ENCODE assay signal across 21 cellular contexts in genomic region chr4:53784112-53784511, GRCh38.
A peak's percentile ranks its signal among the peaks of the same experiment; 100 is the strongest.
DNase-seq lines count a peak whose midpoint lies in the region; ATAC-seq, FAIRE-seq and TF ChIP-seq lines count a peak whose summit lies in the region.
"Had no signal": no experiment of that assay in that cellular context is flagged by ENCODE, and none has a peak within 500 bp of the region (broad histone marks: within the 10 kb centered on the region; RNA-seq: fewer than 3 reads in every experiment).

No MANE protein-coding gene starts in this region.

- H3K4me1 ChIP-seq in HEK293 (ENCODE audit: control insufficient read depth, insufficient read depth, low read length) (no peaks in the 10 kb centered on the region), K562 (replicated peaks in 1 of 2; ENCODE audit: control insufficient read depth in 2 of 2, insufficient read depth in 2 of 2, low read length in 2 of 2) (no peaks in the 10 kb centered on the region), mesenchymal stem cell (ENCODE audit: control insufficient read depth, insufficient read depth, low read depth, low read length) (peaks cover 5% of the 10 kb centered on the region), endodermal cell (ENCODE audit: control insufficient read depth, insufficient read depth, low read length) (no peaks in the 10 kb centered on the region)

- no peak overlapping the region for H2BK15ac ChIP-seq in mesenchymal stem cell (ENCODE audit: low read depth, poor library complexity, severe bottlenecking)

- no peaks in the 10 kb centered on the region for H3K9me3 Mint-ChIP-seq in endodermal cell
- H3K9me3 Mint-ChIP-seq: CD4-positive, alpha-beta T cell; CD8-positive, alpha-beta T cell had no signal

- H3K36me3 ChIP-seq in HEK293 (ENCODE audit: control insufficient read depth in 2 of 2, insufficient read depth in 1 of 2, low read length in 2 of 2) (no peaks in the 10 kb centered on the region), K562 (ENCODE audit: control insufficient read depth, insufficient read depth, low read length) (no peaks in the 10 kb centered on the region), mesenchymal stem cell (ENCODE audit: control insufficient read depth in 1 of 2, insufficient read depth in 2 of 2, low read depth in 1 of 2, low read length in 2 of 2) (no peaks in the 10 kb centered on the region), endodermal cell (ENCODE audit: control insufficient read depth, insufficient read depth, low read length) (no peaks in the 10 kb centered on the region)
- H3K36me3 ChIP-seq: BLaER1 treated with 17β-estradiol and CSF1 and Interleukin-3, amounts not matched to agents 10 nM and 100 nM had no signal

- no peak for TF ChIP-seq CTCF in HEK293 (tag by site-specific recombination; IDR thresholded peaks at IDR 0.05)
- TF ChIP-seq CTCF in K562 (IDR thresholded peaks at IDR 0.05 in 2 of 3, conservative IDR thresholded peaks at IDR 0.05 in 1 of 3; ENCODE audit: insufficient read depth in 2 of 3, low read depth in 1 of 3, low read length in 3 of 3), result no peak
- TF ChIP-seq CTCF in endodermal cell (conservative IDR thresholded peaks at IDR 0.05), result no peak

- POLR2A ChIA-PET in HEK293 (lab: Yijun Ruan, JAX), result no interaction called here
- POLR2A ChIA-PET in K562 (lab: Yijun Ruan, JAX), result no interaction called here

- peak overlapping the region in 1 of 2 experiments; percentile 15 for H2BK12ac ChIP-seq in mesenchymal stem cell (ENCODE audit: low read length in 2 of 2)

- no peak for DNase-seq in K562 (ENCODE audit: extremely low read depth in 1 of 4, low spot score in 3 of 4)
- DNase-seq in mesenchymal stem cell, result no peak
- DNase-seq in cortex of kidney (lab: John Stamatoyannopoulos, UW), result no peak
- no peak for DNase-seq in endodermal cell
- DNase-seq: AML-193; Caco-2; Calu3; CD4-positive, alpha-beta T cell; CD8-positive, alpha-beta T cell; DMS79 treated with DMSO at 0.1 percent for 48 hours; GF-D8 had no signal

- no peak overlapping the region for H3K4me3 Mint-ChIP-seq in endodermal cell
- H3K4me3 Mint-ChIP-seq: B cell; CD4-positive, alpha-beta T cell; CD8-positive, alpha-beta T cell had no signal

- no peaks in the 10 kb centered on the region for H3K9me3 ChIP-seq in HEK293 (ENCODE audit: control insufficient read depth, insufficient read depth, low read depth, low read length)
- H3K9me3 ChIP-seq in K562 (replicated peaks; ENCODE audit: control insufficient read depth, insufficient read depth, low read depth, low read length), result no peaks in the 10 kb centered on the region
- H3K9me3 ChIP-seq in mesenchymal stem cell (ENCODE audit: control insufficient read depth, low read length), result no peaks in the 10 kb centered on the region
- H3K9me3 ChIP-seq in endodermal cell (ENCODE audit: control insufficient read depth, low read length), result no peaks in the 10 kb centered on the region
- H3K9me3 ChIP-seq: A549; BLaER1 treated with 17β-estradiol and CSF1 and Interleukin-3, amounts not matched to agents 10 nM and 100 nM; Caco-2 had no signal

- no peaks in the 10 kb centered on the region for H4K20me1 ChIP-seq in K562 (replicated peaks; ENCODE audit: control insufficient read depth, insufficient read depth, low read length)
- H4K20me1 ChIP-seq: BLaER1 treated with 17β-estradiol and CSF1 and Interleukin-3, amounts not matched to agents 10 nM and 100 nM had no signal

- no peak overlapping the region for H4K91ac ChIP-seq in mesenchymal stem cell (ENCODE audit: low read length)

- no peak for FAIRE-seq in K562 (lab: Jason Lieb, UNC)
- FAIRE-seq: A549, D721Med, G401.6, GM12891, GM19239 had no signal

- no peak for TF ChIP-seq RAD21 in K562 (CRISPR knock-in tag; conservative IDR thresholded peaks at IDR 0.05 in 1 of 2, IDR thresholded peaks at IDR 0.05 in 1 of 2)

- no peak overlapping the region for H3K27ac Mint-ChIP-seq in endodermal cell
- H3K27ac Mint-ChIP-seq: B cell; CD4-positive, alpha-beta T cell; CD8-positive, alpha-beta T cell had no signal

- BruUV-seq in K562 (replicated peaks; lab: Mats Ljungman, UMichigan), result no TSS peak

- no peaks in the 10 kb centered on the region for H3K36me3 Mint-ChIP-seq in endodermal cell (ENCODE audit: low read depth)
- H3K36me3 Mint-ChIP-seq: CD8-positive, alpha-beta T cell had no signal

- ATAC-seq in K562, result no peak
- ATAC-seq: A549; CD8-positive, alpha-beta T cell had no signal

- H2BK5ac ChIP-seq in mesenchymal stem cell (ENCODE audit: low read depth, low read length, poor library complexity, severe bottlenecking), result no peak overlapping the region

- H3K27me3 ChIP-seq in K562 (ENCODE audit: control insufficient read depth in 2 of 2, insufficient read depth in 2 of 2, low read length in 2 of 2) (no peaks in the 10 kb centered on the region; a peak in 2 of 5 replicates), mesenchymal stem cell (ENCODE audit: control insufficient read depth in 1 of 2, insufficient read depth in 1 of 2, low read length in 2 of 2) (no peaks in the 10 kb centered on the region), endodermal cell (ENCODE audit: control insufficient read depth, insufficient read depth, low read length, poor library complexity, severe bottlenecking) (peaks cover 12% of the 10 kb centered on the region)
- H3K27me3 ChIP-seq: BLaER1 treated with 17β-estradiol and CSF1 and Interleukin-3, amounts not matched to agents 10 nM and 100 nM had no signal

- H4K8ac ChIP-seq in mesenchymal stem cell (ENCODE audit: low read length), result no peak overlapping the region

- peak overlapping the region in 1 of 2 experiments; percentile 75 for H3K4ac ChIP-seq in mesenchymal stem cell (ENCODE audit: low read depth in 1 of 2, low read length in 2 of 2)

- H3K79me1 ChIP-seq in mesenchymal stem cell (replicated peaks; ENCODE audit: low read length, poor library complexity, severe bottlenecking), result no peaks in the 10 kb centered on the region

- no peak overlapping the region for H3K4me3 ChIP-seq in HEK293 (ENCODE audit: low read depth, low read length)
- no peak overlapping the region for H3K4me3 ChIP-seq in K562
- no peak overlapping the region for H3K4me3 ChIP-seq in mesenchymal stem cell (ENCODE audit: insufficient read depth in 1 of 2, low read depth in 1 of 2, low read length in 2 of 2)
- H3K4me3 ChIP-seq in endodermal cell (ENCODE audit: low read length), result no peak overlapping the region
- H3K4me3 ChIP-seq: A549; BLaER1 treated with 17β-estradiol and CSF1 and Interleukin-3, amounts not matched to agents 10 nM and 100 nM had no signal

- H3K9ac ChIP-seq in K562 (ENCODE audit: insufficient read depth in 1 of 2, low read depth in 2 of 2, low read length in 2 of 2) (no peak overlapping the region), mesenchymal stem cell (ENCODE audit: low read length) (no peak overlapping the region), endodermal cell (ENCODE audit: extremely low read depth, low read length, poor library complexity, severe bottlenecking) (no peak overlapping the region)
- H3K9ac ChIP-seq: BLaER1 treated with 17β-estradiol and CSF1 and Interleukin-3, amounts not matched to agents 10 nM and 100 nM had no signal

- peak overlapping the region; percentile 47 to 57 for H3K18ac ChIP-seq in mesenchymal stem cell (ENCODE audit: low read depth in 1 of 2, low read length in 2 of 2)

- H3K23ac ChIP-seq in mesenchymal stem cell (ENCODE audit: low read length in 2 of 2), result no peak overlapping the region

- H3K9me1 ChIP-seq in K562 (ENCODE audit: control insufficient read depth, insufficient read depth, low read length), result no peaks in the 10 kb centered on the region

- no peak overlapping the region for H3K27ac ChIP-seq in HEK293 (ENCODE audit: extremely low read depth, low read depth, low read length)
- H3K27ac ChIP-seq in K562 (ENCODE audit: extremely low read depth, low read depth, low read length), result no peak overlapping the region
- H3K27ac ChIP-seq in mesenchymal stem cell (ENCODE audit: low read length, poor library complexity, severe bottlenecking), result no peak overlapping the region
- H3K27ac ChIP-seq in endodermal cell (ENCODE audit: low read depth, low read length), result no peak overlapping the region
- H3K27ac ChIP-seq: 22Rv1; BLaER1 treated with 17β-estradiol and CSF1 and Interleukin-3, amounts not matched to agents 10 nM and 100 nM; C4-2B had no signal

- H3K27me3 Mint-ChIP-seq in endodermal cell (ENCODE audit: insufficient read depth), result peaks cover 6% of the 10 kb centered on the region

- H3K14ac ChIP-seq in mesenchymal stem cell (ENCODE audit: low read length in 2 of 2), result no peak overlapping the region

- no peaks in the 10 kb centered on the region for H3K79me2 ChIP-seq in K562 (ENCODE audit: control insufficient read depth, insufficient read depth, low read length)

- no peak for TF ChIP-seq EP300 in K562 (IDR thresholded peaks at IDR 0.05; ENCODE audit: low read length)

- no peak for TF ChIP-seq POLR2A in K562 (conservative IDR thresholded peaks at IDR 0.05)

- 2% methylated on average over 3 of the region's 3 CpGs for WGBS in K562 (ENCODE audit: insufficient coverage, low coverage, missing lambda C conversion rate)
- WGBS in mesenchymal stem cell, result 100% methylated on average over 3 of the region's 3 CpGs
- WGBS in endodermal cell (ENCODE audit: insufficient coverage in 1 of 2, insufficient read length in 1 of 2), 2 experiments, result 95 to 100% methylated on average over 3 of the region's 3 CpGs

- H2AFZ ChIP-seq in K562 (ENCODE audit: low read depth, low read length) (no peak overlapping the region), mesenchymal stem cell (ENCODE audit: low read depth, low read length) (no peak overlapping the region)

- peaks cover 8% of the 10 kb centered on the region for H3K4me1 Mint-ChIP-seq in endodermal cell
- H3K4me1 Mint-ChIP-seq: B cell had no signal

- intact Hi-C loops in K562 (cut with micrococcal nuclease), result no loop called here

- no peak overlapping the region for H2AK5ac ChIP-seq in mesenchymal stem cell (ENCODE audit: low read length, severe bottlenecking)

- no peak overlapping the region for H3K4me2 ChIP-seq in K562 (ENCODE audit: insufficient read depth, low read length)
- H3K4me2 ChIP-seq in mesenchymal stem cell (ENCODE audit: low read length, poor library complexity, severe bottlenecking), result no peak overlapping the region
- H3K4me2 ChIP-seq: A549; BLaER1 treated with 17β-estradiol and CSF1 and Interleukin-3, amounts not matched to agents 10 nM and 100 nM had no signal

- CTCF ChIA-PET in HEK293 (lab: Yijun Ruan, JAX) (interaction anchor here (0.7 kb wide), 1 partner anchor 18 kb away, joined by 3 read pairs; no protein-coding TSS in a partner anchor), K562 (lab: Yijun Ruan, JAX; ENCODE audit: low intra/inter-chr PET ratio) (no interaction called here)

- in situ Hi-C loops in K562 (cut with MboI), result no loop called here

- H2BK120ac ChIP-seq in mesenchymal stem cell (ENCODE audit: low read depth, low read length), result peak overlapping the region; percentile 22

TF ChIP-seq in HEK293, 187 proteins besides CTCF, POLR2A, EP300 and RAD21:
- no peak for TF ChIP-seq YY2 (tag by site-specific recombination; IDR thresholded peaks at IDR 0.05)
- TF ChIP-seq ZNF10 (tag by site-specific recombination; IDR thresholded peaks at IDR 0.05), result peak; percentile 85

TF ChIP-seq in K562, 482 proteins besides CTCF, POLR2A, EP300 and RAD21:
- TF ChIP-seq MCM5 (IDR thresholded peaks at IDR 0.05; ENCODE audit: low read depth), result no peak
- peak; percentile 75 for TF ChIP-seq ZNF134 (CRISPR knock-in tag; conservative IDR thresholded peaks at IDR 0.05)
